In the genomic region with DNA sequence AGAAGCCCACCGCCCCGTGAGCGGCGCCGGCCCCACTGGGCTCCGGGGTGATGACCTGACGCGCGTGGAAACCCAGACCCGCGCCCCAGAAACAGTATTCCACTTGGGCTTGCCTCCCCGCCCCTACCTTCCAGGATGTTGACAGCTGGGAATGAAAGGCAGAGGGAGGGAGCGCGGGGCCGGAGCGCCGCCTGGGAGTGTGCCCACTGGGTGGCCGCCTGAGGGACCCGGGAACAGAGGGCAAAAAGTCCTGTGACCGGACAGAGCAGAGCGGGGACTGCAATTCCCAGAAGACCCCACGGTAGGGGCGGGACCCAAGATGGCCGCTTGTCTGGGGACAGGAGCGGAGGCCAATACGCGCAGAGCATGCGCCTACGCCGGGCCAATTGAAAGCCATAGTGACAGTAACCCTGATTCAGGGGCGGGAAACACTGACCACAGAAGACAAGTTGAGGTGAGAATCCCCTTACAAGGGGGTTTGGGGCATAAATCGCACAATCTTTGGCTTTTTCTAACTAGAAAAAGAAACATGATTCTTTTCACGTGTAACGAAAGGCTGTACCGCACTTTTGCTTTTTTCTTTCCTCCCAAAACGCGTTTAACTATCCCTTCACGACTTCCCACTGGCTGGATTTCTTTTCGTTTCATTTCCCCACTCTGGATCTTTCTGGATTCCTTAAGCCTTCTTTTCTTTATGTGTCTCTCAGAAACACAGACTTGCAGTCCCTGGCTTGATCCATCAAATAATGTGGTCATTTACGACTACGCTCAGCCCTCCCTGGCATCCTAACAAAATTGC, we compare ENCODE assay signal across 8 cellular contexts. TPM values are rescaled to one million over a fixed set of nuclear protein-coding genes. Genes with fewer than 3 reads are reported as not detected.
DNase-seq lines count a peak whose midpoint lies in the region; ATAC-seq and TF ChIP-seq lines count a peak whose summit lies in the region.

A gene (minus strand): TSS at position 279 of the 799 bp plus-strand sequence.

- no peak for TF ChIP-seq CTCF in astrocyte of the spinal cord (IDR thresholded peaks at IDR 0.05; ENCODE audit: low read depth, low read length)

- peak; percentile 82 to 91 (median 83) for DNase-seq in NCI-H1417 (lab: John Stamatoyannopoulos, UW)
- DNase-seq in NCI-H1417 treated with DMSO at 0.1 percent for 48 hours (lab: John Stamatoyannopoulos, UW): no peak
- peak; percentile 38 for DNase-seq in NCI-H2029 treated with DMSO at 0.1 percent for 48 hours (lab: John Stamatoyannopoulos, UW)
- peak; percentile 87 for DNase-seq in T1000 (lab: John Stamatoyannopoulos, UW)
- peak; percentile 93 for DNase-seq in astrocyte of the spinal cord (ENCODE audit: low read depth, low spot score)
- DNase-seq in hippocampal formation (lab: John Stamatoyannopoulos, UW): peak; percentile 94 to 96
- peak; percentile 91 for DNase-seq in renal cortical epithelial cell (ENCODE audit: low read depth)

- peak within 1 kb of the TSS; percentile 77 for H3K4me3 ChIP-seq in astrocyte of the spinal cord (ENCODE audit: low read depth, low read length)

- peak; percentile 90 for ATAC-seq in HG02973 (IDR thresholded peaks at IDR 0.05; ENCODE audit: unreplicated experiment)

- in situ Hi-C loops in astrocyte of the spinal cord (cut with HindIII; ENCODE audit: low sequenced_read_pairs): no loop called here

RNA-seq across cellular contexts. Expression of the gene that starts here (rescaled TPM):
- 1.4 and 5.5 TPM in 2 replicates for total RNA-seq in renal cortical epithelial cell
